In genomic region chr3:8625991-8626390, GRCh38 we compare ENCODE assay signal across 20 cellular contexts. TPM values are rescaled to one million over a fixed set of nuclear protein-coding genes. Genes with fewer than 3 reads are reported as not detected.
DNase-seq lines count a peak whose midpoint lies in the region; ATAC-seq and TF ChIP-seq lines count a peak whose summit lies in the region.
"Had no signal": no experiment of that assay in that cellular context is flagged by ENCODE, and none has a peak within 500 bp of the region (broad histone marks: within the 10 kb centered on the region; RNA-seq: fewer than 3 reads in every experiment).

No MANE protein-coding gene starts in this region.

- H3K9me2 ChIP-seq in PC-3 (replicated peaks; ENCODE audit: low read length) = no peaks in the 10 kb centered on the region

- no peaks in the 10 kb centered on the region for H3K36me3 ChIP-seq in PC-3 (ENCODE audit: low read depth, low read length)
- H3K36me3 ChIP-seq: cardiac muscle cell, tibial nerve had no signal

- CTCF ChIA-PET in PC-3 (lab: Charles Lee) = interaction anchor here (0.8 kb wide), 1 partner anchor 182 kb away, joined by 4 read pairs; no protein-coding TSS in a partner anchor

- H3K4me3 ChIP-seq in PC-3 (ENCODE audit: low read length) = no peak overlapping the region
- no peak overlapping the region for H3K4me3 ChIP-seq in fibroblast of mammary gland (ENCODE audit: control insufficient read depth, low read depth, low read length)
- no peak overlapping the region for H3K4me3 ChIP-seq in skeletal muscle cell (ENCODE audit: low read depth, low read length)
- H3K4me3 ChIP-seq: cardiac muscle cell, skin epidermis, tibial nerve had no signal

- no peaks in the 10 kb centered on the region for H4K20me1 ChIP-seq in PC-3 (ENCODE audit: low read length)

- intact Hi-C loops in PC-3 (cut with micrococcal nuclease) = loop anchor here (5.0 to 10.0 kb wide), 2 partner anchors 119 to 301 kb away; no protein-coding TSS in a partner anchor

- no peaks in the 10 kb centered on the region for H3F3A ChIP-seq in PC-3 (ENCODE audit: low read length, unreplicated experiment)

- H3K4me2 ChIP-seq in PC-3 (ENCODE audit: low read length) = no peak overlapping the region

- no peaks in the 10 kb centered on the region for H3K9me3 ChIP-seq in PC-3 (ENCODE audit: low read length)
- H3K9me3 ChIP-seq: tibial nerve had no signal

- ATAC-seq in PC-3 (no peak), HG03135 (IDR thresholded peaks at IDR 0.05; ENCODE audit: unreplicated experiment) (no peak), HG02610 (IDR thresholded peaks at IDR 0.05; ENCODE audit: unreplicated experiment) (no peak)
- ATAC-seq: left cardiac atrium had no signal

- H3K27me3 ChIP-seq in PC-3 (ENCODE audit: low read length) = no peaks in the 10 kb centered on the region
- H3K27me3 ChIP-seq: cardiac muscle cell, tibial nerve had no signal

- H2AFZ ChIP-seq in PC-3 (ENCODE audit: low read length) = no peak overlapping the region

- H3K9ac ChIP-seq in PC-3 (ENCODE audit: low read length) = no peak overlapping the region

- no TSS peak for BruUV-seq in PC-3 (replicated peaks; lab: Mats Ljungman, UMichigan)

- H3K4me1 ChIP-seq in PC-3 (ENCODE audit: insufficient read depth, low read length) = peaks cover 30% of the 10 kb centered on the region

- DNase-seq in HCEC 1CT = peak; percentile 5
- peak; percentile 52 for DNase-seq in PC-3
- peak; percentile 37 for DNase-seq in fibroblast of mammary gland (ENCODE audit: low read depth)
- peak; percentile 27 for DNase-seq in skeletal muscle cell (ENCODE audit: low read depth)
- DNase-seq in NOMO-1 treated with DMSO at 0.1 percent for 48 hours (lab: John Stamatoyannopoulos, UW; ENCODE audit: unreplicated experiment) = no peak
- DNase-seq: activated CD8-positive, alpha-beta memory T cell treated with anti-CD3 and anti-CD28 coated beads, Interleukin-2, amount 50 U/mL, for 48 hours; activated naive CD4-positive, alpha-beta T cell treated with anti-CD3 and anti-CD28 coated beads, Interleukin-2, amount 10 ng/mL, durations not matched to agents 7 days and 5 days; C1 segment of cervical spinal cord; effector CD8-positive, alpha-beta T cell; hypothalamus; Karpas-422; left cardiac atrium; NCI-H226 had no signal

- POLR2A ChIA-PET in PC-3 (lab: Charles Lee; ENCODE audit: unreplicated experiment) = no interaction called here

- TF ChIP-seq CTCF in PC-3 (conservative IDR thresholded peaks at IDR 0.05; ENCODE audit: low read depth, low read length) (no peak), fibroblast of mammary gland (conservative IDR thresholded peaks at IDR 0.05; ENCODE audit: control insufficient read depth, insufficient read depth, low read depth, low read length) (no peak)

- no peak overlapping the region for H3K27ac ChIP-seq in PC-3 (ENCODE audit: low read length)
- H3K27ac ChIP-seq: cardiac muscle cell, HL-60, skin epidermis, tibial nerve had no signal

- no peaks in the 10 kb centered on the region for H3K79me2 ChIP-seq in PC-3 (ENCODE audit: low read length)

RNA-seq across cellular contexts. Expression of gene SSUH2, which starts 18.6 kb away (rescaled TPM):
- total RNA-seq in PC-3 (2014; rRNA removed) = 0.44 TPM in 1 of 2 replicates, not detected in the other
- total RNA-seq: mononuclear cell had no signal
